In genomic region chr10:48759113-48759901, GRCh38 we compare ENCODE assay signal across 1 cellular context.
TF ChIP-seq lines count a peak whose summit lies in the region.

No MANE protein-coding gene starts in this region.

TF ChIP-seq in H1, 55 proteins besides CTCF, POLR2A, EP300 and RAD21 (continued from another document):
- TF ChIP-seq CHD7 (IDR thresholded peaks at IDR 0.05; ENCODE audit: insufficient replicate concordance, low read length) (no peak), HDAC6 (IDR thresholded peaks at IDR 0.05; ENCODE audit: low read depth, low read length) (no peak)
